ENCODE assay signal across 17 cellular contexts in genomic region chr5:154000703-154001102, GRCh38.
"Had no signal": no experiment of that assay in that cellular context is flagged by ENCODE, and none has a peak within 500 bp of the region (broad histone marks: within the 10 kb centered on the region; RNA-seq: fewer than 3 reads in every experiment).

No MANE protein-coding gene starts in this region.

- H3K9me3 ChIP-seq: lower lobe of right lung, psoas muscle, right lobe of liver, spleen, tibial nerve, uterus had no signal

- H3K4me3 ChIP-seq: hepatocyte, lower lobe of right lung, psoas muscle, right lobe of liver, spleen, tibial nerve, uterus had no signal

- H3K4me1 ChIP-seq: parathyroid adenoma, right lobe of liver, uterus had no signal

- FAIRE-seq: keratinocyte, small intestine had no signal

- H3K36me3 ChIP-seq: right lobe of liver, uterus had no signal

- DNase-seq: lower lobe of right lung; mammary epithelial cell; mesenchymal stem cell; naive thymus-derived CD8-positive, alpha-beta T cell; psoas muscle; right lobe of liver; small intestine; spleen; stimulated activated CD4-positive, alpha-beta T cell treated with anti-CD3 and anti-CD28 coated beads, Interleukin-4, amount 100 ng/mL, for 24 hours; stimulated activated naive CD4-positive, alpha-beta T cell; substantia nigra; uterus had no signal

- H3K27me3 ChIP-seq: hepatocyte, right lobe of liver, spleen, tibial nerve, uterus had no signal

- ATAC-seq: lower lobe of right lung; naive thymus-derived CD8-positive, alpha-beta T cell; psoas muscle; right lobe of liver; stimulated activated effector memory CD8-positive, alpha-beta T cell treated with anti-CD3 and anti-CD28 coated beads, Interleukin-12 subunit alpha, Interleukin-12 subunit beta, amount 100 ng/mL, for 72 hours had no signal

- H3K27ac ChIP-seq: hepatocyte, parathyroid adenoma had no signal
